40 cellular contexts compared by ENCODE assay signal in genomic region chr7:52006674-52007073, GRCh38.
"Had no signal": no experiment of that assay in that cellular context is flagged by ENCODE, and none has a peak within 500 bp of the region (broad histone marks: within the 10 kb centered on the region; RNA-seq: fewer than 3 reads in every experiment).

No MANE protein-coding gene starts in this region.

- H3K36me3 Mint-ChIP-seq: activated naive CD4-positive, alpha-beta T cell treated with anti-CD3 and anti-CD28 coated beads, Interleukin-2, amount 10 ng/mL, durations not matched to agents 7 days and 5 days; activated naive CD8-positive, alpha-beta T cell; activated naive CD8-positive, alpha-beta T cell treated with anti-CD3 and anti-CD28 coated beads for 36 hours; activated naive CD8-positive, alpha-beta T cell treated with anti-CD3 and anti-CD28 coated beads, Interleukin-2, amount 10 ng/mL, durations not matched to agents 7 days and 5 days; brain had no signal

- FAIRE-seq: astrocyte, bronchial epithelial cell had no signal

- ATAC-seq: activated naive CD4-positive, alpha-beta T cell treated with anti-CD3 and anti-CD28 coated beads, Interleukin-2, amount 50 U/mL, for 72 hours; activated naive CD8-positive, alpha-beta T cell treated with anti-CD3 and anti-CD28 coated beads, Interleukin-2, amount 50 U/mL, for 24 hours; activated T-cell treated with anti-CD3 and anti-CD28 coated beads, Interleukin-2, amount 50 U/mL, for 4 hours; activated T-cell treated with anti-CD3 and anti-CD28 coated beads, Interleukin-2, amount 50 U/mL, for 72 hours; activated T-helper 17 cell treated with anti-CD3 and anti-CD28 coated beads, Interleukin-2, amount 50 U/mL, for 72 hours; body of pancreas had no signal

- H3K27ac Mint-ChIP-seq: activated naive CD4-positive, alpha-beta T cell treated with anti-CD3 and anti-CD28 coated beads for 36 hours; activated naive CD4-positive, alpha-beta T cell treated with anti-CD3 and anti-CD28 coated beads, Interleukin-2, amount 10 ng/mL, durations not matched to agents 7 days and 5 days; activated naive CD4-positive, alpha-beta T cell treated with anti-CD3 and anti-CD28 coated beads, Interleukin-2, amount 50 U/mL, for 24 hours; activated naive CD4-positive, alpha-beta T cell treated with anti-CD3 and anti-CD28 coated beads, Interleukin-2, amount 50 U/mL, for 72 hours; activated naive CD8-positive, alpha-beta T cell; activated naive CD8-positive, alpha-beta T cell treated with anti-CD3 and anti-CD28 coated beads for 36 hours; activated naive CD8-positive, alpha-beta T cell treated with anti-CD3 and anti-CD28 coated beads, Interleukin-2, amount 10 ng/mL, durations not matched to agents 7 days and 5 days; activated naive CD8-positive, alpha-beta T cell treated with anti-CD3 and anti-CD28 coated beads, Interleukin-2, amount 50 U/mL, for 24 hours; activated T-cell treated with anti-CD3 and anti-CD28 coated beads, Interleukin-2, amount 50 U/mL, for 24 hours; activated T-cell treated with anti-CD3 and anti-CD28 coated beads, Interleukin-2, amount 50 U/mL, for 72 hours; activated T-helper 1 cell treated with anti-CD3 and anti-CD28 coated beads, Interleukin-12 subunit alpha, Interleukin-12 subunit beta, Interleukin-2, Interleukin-4 antibody, amounts not matched to agents 30 ng/mL and 10 ng/mL and 1 ng/mL, durations not matched to agents 14 hours and 24 hours and 36 hours; activated T-helper 17 cell treated with anti-CD3 and anti-CD28 coated beads, Interleukin-2, amount 50 U/mL, for 72 hours; activated T-helper 2 cell treated with anti-CD3 and anti-CD28 coated beads, Interferon-gamma antibody, Interleukin-2, Interleukin-4, amounts not matched to agents 10 μg/mL and 5 μg/mL and 100 μg/mL, durations not matched to agents 14 hours and 24 hours and 36 hours; brain had no signal

- DNase-seq: activated effector memory CD4-positive, alpha-beta T cell treated with anti-CD3 and anti-CD28 coated beads, Interleukin-2, amount 50 U/mL, for 16 hours; activated effector memory CD4-positive, alpha-beta T cell treated with Interleukin-2 at 50 U/mL for 16 hours; activated gamma-delta T cell; activated gamma-delta T cell treated with Interleukin-2 at 50 U/mL for 16 hours; activated naive CD4-positive, alpha-beta T cell; activated naive CD4-positive, alpha-beta T cell treated with anti-CD3 and anti-CD28 coated beads for 36 hours; activated naive CD4-positive, alpha-beta T cell treated with anti-CD3 and anti-CD28 coated beads, Interleukin-2, amount 10 ng/mL, durations not matched to agents 7 days and 5 days; activated naive CD4-positive, alpha-beta T cell treated with anti-CD3 and anti-CD28 coated beads, Interleukin-2, amount 50 U/mL, for 16 hours; activated naive CD4-positive, alpha-beta T cell treated with Interleukin-2 at 50 U/mL for 16 hours; activated naive CD8-positive, alpha-beta T cell treated with anti-CD3 and anti-CD28 coated beads for 36 hours; activated naive CD8-positive, alpha-beta T cell treated with anti-CD3 and anti-CD28 coated beads, Interleukin-2, amount 10 ng/mL, durations not matched to agents 7 days and 5 days; activated naive CD8-positive, alpha-beta T cell treated with anti-CD3 and anti-CD28 coated beads, Interleukin-2, amount 50 U/mL, for 24 hours; activated T-cell treated with anti-CD3 and anti-CD28 coated beads, Interleukin-2, amount 50 U/mL, for 1 hour; activated T-cell treated with anti-CD3 and anti-CD28 coated beads, Interleukin-2, amount 50 U/mL, for 24 hours; activated T-cell treated with anti-CD3 and anti-CD28 coated beads, Interleukin-2, amount 50 U/mL, for 4 hours; activated T-cell treated with anti-CD3 and anti-CD28 coated beads, Interleukin-2, amount 50 U/mL, for 48 hours; activated T-cell treated with anti-CD3 and anti-CD28 coated beads, Interleukin-2, amount 50 U/mL, for 72 hours; adrenal gland; amniotic stem cell; amygdala; anterior cingulate cortex; aorta; body of pancreas; brain microvascular endothelial cell; caudate nucleus; central memory CD4-positive, alpha-beta T cell; cerebellar nuclear complex had no signal

- H3K27me3 ChIP-seq: adrenal gland, ascending aorta, body of pancreas, brain microvascular endothelial cell, breast epithelium, cardiac muscle cell had no signal

- H3K4me1 Mint-ChIP-seq: activated naive CD4-positive, alpha-beta T cell treated with anti-CD3 and anti-CD28 coated beads, Interleukin-2, amount 10 ng/mL, durations not matched to agents 7 days and 5 days; activated naive CD4-positive, alpha-beta T cell treated with anti-CD3 and anti-CD28 coated beads, Interleukin-2, amount 50 U/mL, for 24 hours; activated naive CD8-positive, alpha-beta T cell treated with anti-CD3 and anti-CD28 coated beads for 36 hours; activated naive CD8-positive, alpha-beta T cell treated with anti-CD3 and anti-CD28 coated beads, Interleukin-2, amount 10 ng/mL, durations not matched to agents 7 days and 5 days; activated naive CD8-positive, alpha-beta T cell treated with anti-CD3 and anti-CD28 coated beads, Interleukin-2, amount 50 U/mL, for 24 hours; activated T-helper 17 cell treated with anti-CD3 and anti-CD28 coated beads, Interleukin-2, amount 50 U/mL, for 72 hours; central memory CD8-positive, alpha-beta T cell had no signal

- H3K27ac ChIP-seq: adrenal gland, ascending aorta, body of pancreas, brain microvascular endothelial cell, breast epithelium, cardiac muscle cell had no signal

- H3K4me1 ChIP-seq: adrenal gland, ascending aorta, breast epithelium had no signal

- H3K36me3 ChIP-seq: adrenal gland, ascending aorta, brain microvascular endothelial cell, breast epithelium, cardiac muscle cell had no signal

- H3K4me3 ChIP-seq: adrenal gland, ascending aorta, body of pancreas, breast epithelium, cardiac muscle cell had no signal

- H3K9me3 ChIP-seq: adrenal gland, ascending aorta, body of pancreas, breast epithelium had no signal

- H3K27me3 Mint-ChIP-seq: activated naive CD4-positive, alpha-beta T cell treated with anti-CD3 and anti-CD28 coated beads, Interleukin-2, amount 10 ng/mL, durations not matched to agents 7 days and 5 days; activated naive CD4-positive, alpha-beta T cell treated with anti-CD3 and anti-CD28 coated beads, Interleukin-2, amount 50 U/mL, for 24 hours; activated naive CD8-positive, alpha-beta T cell; activated naive CD8-positive, alpha-beta T cell treated with anti-CD3 and anti-CD28 coated beads for 36 hours; activated naive CD8-positive, alpha-beta T cell treated with anti-CD3 and anti-CD28 coated beads, Interleukin-2, amount 10 ng/mL, durations not matched to agents 7 days and 5 days; activated naive CD8-positive, alpha-beta T cell treated with anti-CD3 and anti-CD28 coated beads, Interleukin-2, amount 50 U/mL, for 24 hours; activated T-cell treated with anti-CD3 and anti-CD28 coated beads, Interleukin-2, amount 50 U/mL, for 24 hours; activated T-helper 17 cell treated with anti-CD3 and anti-CD28 coated beads, Interleukin-2, amount 50 U/mL, for 72 hours; brain; central memory CD8-positive, alpha-beta T cell had no signal

- H3K4me3 Mint-ChIP-seq: activated naive CD4-positive, alpha-beta T cell treated with anti-CD3 and anti-CD28 coated beads for 36 hours; activated naive CD4-positive, alpha-beta T cell treated with anti-CD3 and anti-CD28 coated beads, Interleukin-2, amount 10 ng/mL, durations not matched to agents 7 days and 5 days; activated naive CD4-positive, alpha-beta T cell treated with anti-CD3 and anti-CD28 coated beads, Interleukin-2, amount 50 U/mL, for 24 hours; activated naive CD8-positive, alpha-beta T cell; activated naive CD8-positive, alpha-beta T cell treated with anti-CD3 and anti-CD28 coated beads for 36 hours; activated naive CD8-positive, alpha-beta T cell treated with anti-CD3 and anti-CD28 coated beads, Interleukin-2, amount 10 ng/mL, durations not matched to agents 7 days and 5 days; activated naive CD8-positive, alpha-beta T cell treated with anti-CD3 and anti-CD28 coated beads, Interleukin-2, amount 50 U/mL, for 24 hours; activated T-cell treated with anti-CD3 and anti-CD28 coated beads, Interleukin-2, amount 50 U/mL, for 24 hours; activated T-cell treated with anti-CD3 and anti-CD28 coated beads, Interleukin-2, amount 50 U/mL, for 4 hours; activated T-cell treated with anti-CD3 and anti-CD28 coated beads, Interleukin-2, amount 50 U/mL, for 72 hours; activated T-helper 1 cell treated with anti-CD3 and anti-CD28 coated beads, Interleukin-12 subunit alpha, Interleukin-12 subunit beta, Interleukin-2, Interleukin-4 antibody, amounts not matched to agents 30 ng/mL and 10 ng/mL and 1 ng/mL, durations not matched to agents 14 hours and 24 hours and 36 hours; activated T-helper 17 cell treated with anti-CD3 and anti-CD28 coated beads, Interleukin-2, amount 50 U/mL, for 72 hours; brain; central memory CD8-positive, alpha-beta T cell had no signal
